ENCODE assay signal across 14 cellular contexts in the genomic region with DNA sequence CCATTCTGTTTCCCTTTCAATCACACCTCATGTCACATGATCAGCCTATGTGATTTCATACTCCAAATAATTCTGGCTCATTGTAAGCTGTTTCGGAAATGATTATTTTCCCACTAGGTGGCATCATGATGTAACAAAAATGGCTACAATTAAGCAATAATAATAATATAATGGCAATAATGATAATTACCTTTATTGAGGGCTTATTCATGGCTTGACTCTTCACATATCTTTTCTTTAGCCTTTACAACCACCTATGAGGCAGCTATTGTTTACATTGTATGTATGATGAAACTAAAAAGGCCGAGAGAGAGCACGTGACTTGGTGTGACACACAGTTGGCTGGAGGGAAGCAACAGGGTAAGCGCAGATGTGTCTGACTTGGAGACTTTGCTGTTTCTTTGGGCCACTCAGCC. TPM values are rescaled to one million over a fixed set of nuclear protein-coding genes. Genes with fewer than 3 reads are reported as not detected.
DNase-seq lines count a peak whose midpoint lies in the region; ATAC-seq and TF ChIP-seq lines count a peak whose summit lies in the region.
"Had no signal": no experiment of that assay in that cellular context is flagged by ENCODE, and none has a peak within 500 bp of the region (broad histone marks: within the 10 kb centered on the region; RNA-seq: fewer than 3 reads in every experiment).

No MANE protein-coding gene starts in this region.

- H3K4me3 ChIP-seq in AG10803 (ENCODE audit: low read length): no peak overlapping the region
- no peak overlapping the region for H3K4me3 ChIP-seq in HEK293 (ENCODE audit: low read depth, low read length)
- H3K4me3 ChIP-seq: gastrocnemius medialis had no signal

- no peak overlapping the region for H3K4me3 Mint-ChIP-seq in stimulated activated naive CD8-positive, alpha-beta T cell treated with anti-CD3 and anti-CD28 coated beads, Interleukin-15, amount 100 ng/mL, for 72 hours
- H3K4me3 Mint-ChIP-seq: activated CD4-positive, alpha-beta memory T cell treated with anti-CD3 and anti-CD28 coated beads, Interleukin-2, amount 10 ng/mL, durations not matched to agents 7 days and 5 days; activated naive CD4-positive, alpha-beta T cell treated with anti-CD3 and anti-CD28 coated beads for 36 hours had no signal

- DNase-seq in AG10803 (ENCODE audit: low read depth) (peak; percentile 17), NCI-H748 treated with DMSO at 0.1 percent for 48 hours (lab: John Stamatoyannopoulos, UW) (peak; percentile 26), dermis blood vessel endothelial cell (peak; percentile 8), midbrain (lab: John Stamatoyannopoulos, UW) (no peak), NCI-H2196 treated with DMSO at 0.1 percent for 48 hours (lab: John Stamatoyannopoulos, UW; ENCODE audit: unreplicated experiment) (no peak)
- DNase-seq in activated CD4-positive, alpha-beta T cell treated with anti-CD3 and anti-CD28 coated beads for 4 hours: no peak
- no peak for DNase-seq in stimulated activated naive CD8-positive, alpha-beta T cell treated with anti-CD3 and anti-CD28 coated beads, Interleukin-15, amount 100 ng/mL, for 72 hours
- DNase-seq: activated CD4-positive, alpha-beta memory T cell treated with anti-CD3 and anti-CD28 coated beads, Interleukin-2, amount 10 ng/mL, durations not matched to agents 7 days and 5 days; activated naive CD4-positive, alpha-beta T cell treated with anti-CD3 and anti-CD28 coated beads for 36 hours; gastrocnemius medialis; NCI-H345; T-helper 1 cell had no signal

- POLR2A ChIA-PET in HEK293 (lab: Yijun Ruan, JAX): no interaction called here

- H3K9me3 Mint-ChIP-seq in stimulated activated naive CD8-positive, alpha-beta T cell treated with anti-CD3 and anti-CD28 coated beads, Interleukin-15, amount 100 ng/mL, for 72 hours: no peaks in the 10 kb centered on the region
- H3K9me3 Mint-ChIP-seq: activated CD4-positive, alpha-beta memory T cell treated with anti-CD3 and anti-CD28 coated beads, Interleukin-2, amount 10 ng/mL, durations not matched to agents 7 days and 5 days; activated naive CD4-positive, alpha-beta T cell treated with anti-CD3 and anti-CD28 coated beads for 36 hours had no signal

- no peaks in the 10 kb centered on the region for H3K36me3 ChIP-seq in HEK293 (ENCODE audit: control insufficient read depth in 2 of 2, insufficient read depth in 1 of 2, low read length in 2 of 2)
- H3K36me3 ChIP-seq: gastrocnemius medialis had no signal

- ATAC-seq in stimulated activated naive CD8-positive, alpha-beta T cell treated with anti-CD3 and anti-CD28 coated beads, Interleukin-15, amount 100 ng/mL, for 72 hours: no peak
- ATAC-seq: gastrocnemius medialis had no signal

- H3K4me1 Mint-ChIP-seq in stimulated activated naive CD8-positive, alpha-beta T cell treated with anti-CD3 and anti-CD28 coated beads, Interleukin-15, amount 100 ng/mL, for 72 hours: no peaks in the 10 kb centered on the region
- H3K4me1 Mint-ChIP-seq: activated CD4-positive, alpha-beta memory T cell treated with anti-CD3 and anti-CD28 coated beads, Interleukin-2, amount 10 ng/mL, durations not matched to agents 7 days and 5 days had no signal

- no peak overlapping the region for H3K27ac Mint-ChIP-seq in stimulated activated naive CD8-positive, alpha-beta T cell treated with anti-CD3 and anti-CD28 coated beads, Interleukin-15, amount 100 ng/mL, for 72 hours
- H3K27ac Mint-ChIP-seq: activated CD4-positive, alpha-beta memory T cell treated with anti-CD3 and anti-CD28 coated beads, Interleukin-2, amount 10 ng/mL, durations not matched to agents 7 days and 5 days; activated naive CD4-positive, alpha-beta T cell treated with anti-CD3 and anti-CD28 coated beads for 36 hours had no signal

- H3K9me3 ChIP-seq in HEK293 (ENCODE audit: control insufficient read depth, insufficient read depth, low read depth, low read length): no peaks in the 10 kb centered on the region
- H3K9me3 ChIP-seq: gastrocnemius medialis had no signal

- H3K4me1 ChIP-seq in HEK293 (ENCODE audit: control insufficient read depth, insufficient read depth, low read length): no peaks in the 10 kb centered on the region
- H3K4me1 ChIP-seq: gastrocnemius medialis had no signal

- H3K27ac ChIP-seq in HEK293 (ENCODE audit: extremely low read depth, low read depth, low read length): no peak overlapping the region
- H3K27ac ChIP-seq: gastrocnemius medialis, HL-60 had no signal

- CTCF ChIA-PET in HEK293 (lab: Yijun Ruan, JAX): interaction anchor here (0.5 to 0.6 kb wide), 2 partner anchors 67 to 491 kb away, joined by 3 to 4 read pairs; no protein-coding TSS in a partner anchor

- TF ChIP-seq CTCF in AG10803 (conservative IDR thresholded peaks at IDR 0.05; ENCODE audit: low read length) (no peak; the same call in 1 of the 2 replicates), HEK293 (tag by site-specific recombination; IDR thresholded peaks at IDR 0.05) (no peak)

- peaks cover 26% of the 10 kb centered on the region for H3K27me3 Mint-ChIP-seq in stimulated activated naive CD8-positive, alpha-beta T cell treated with anti-CD3 and anti-CD28 coated beads, Interleukin-15, amount 100 ng/mL, for 72 hours

TF ChIP-seq in HEK293, 187 proteins besides CTCF, POLR2A, EP300 and RAD21:
- TF ChIP-seq ZNF626 (tag by site-specific recombination; IDR thresholded peaks at IDR 0.05) (no peak), ZIC2 (tag by site-specific recombination; IDR thresholded peaks at IDR 0.05) (no peak), SP7 (tag by site-specific recombination; IDR thresholded peaks at IDR 0.05) (no peak), ZNF530 (tag by site-specific recombination; IDR thresholded peaks at IDR 0.05; ENCODE audit: low read depth) (no peak), ZNF596 (tag by site-specific recombination; IDR thresholded peaks at IDR 0.05) (no peak), SCRT2 (tag by site-specific recombination; IDR thresholded peaks at IDR 0.05) (peak; percentile 87), ZNF670 (tag by site-specific recombination; IDR thresholded peaks at IDR 0.05; ENCODE audit: low read depth) (no peak), ZNF335 (tag by site-specific recombination; conservative IDR thresholded peaks at IDR 0.05) (peak; percentile 53), ZNF654 (tag by site-specific recombination; IDR thresholded peaks at IDR 0.05; ENCODE audit: low read depth) (0 out of 2 replicates have a peak, but pooled peaks have one; percentile 11)
- TF ChIP-seq, protein P1, sequence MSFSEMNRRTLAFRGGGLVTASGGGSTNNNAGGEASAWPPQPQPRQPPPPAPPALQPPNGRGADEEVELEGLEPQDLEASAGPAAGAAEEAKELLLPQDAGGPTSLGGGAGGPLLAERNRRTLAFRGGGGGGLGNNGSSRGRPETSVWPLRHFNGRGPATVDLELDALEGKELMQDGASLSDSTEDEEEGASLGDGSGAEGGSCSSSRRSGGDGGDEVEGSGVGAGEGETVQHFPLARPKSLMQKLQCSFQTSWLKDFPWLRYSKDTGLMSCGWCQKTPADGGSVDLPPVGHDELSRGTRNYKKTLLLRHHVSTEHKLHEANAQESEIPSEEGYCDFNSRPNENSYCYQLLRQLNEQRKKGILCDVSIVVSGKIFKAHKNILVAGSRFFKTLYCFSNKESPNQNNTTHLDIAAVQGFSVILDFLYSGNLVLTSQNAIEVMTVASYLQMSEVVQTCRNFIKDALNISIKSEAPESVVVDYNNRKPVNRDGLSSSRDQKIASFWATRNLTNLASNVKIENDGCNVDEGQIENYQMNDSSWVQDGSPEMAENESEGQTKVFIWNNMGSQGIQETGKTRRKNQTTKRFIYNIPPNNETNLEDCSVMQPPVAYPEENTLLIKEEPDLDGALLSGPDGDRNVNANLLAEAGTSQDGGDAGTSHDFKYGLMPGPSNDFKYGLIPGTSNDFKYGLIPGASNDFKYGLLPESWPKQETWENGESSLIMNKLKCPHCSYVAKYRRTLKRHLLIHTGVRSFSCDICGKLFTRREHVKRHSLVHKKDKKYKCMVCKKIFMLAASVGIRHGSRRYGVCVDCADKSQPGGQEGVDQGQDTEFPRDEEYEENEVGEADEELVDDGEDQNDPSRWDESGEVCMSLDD (tag by site-specific recombination; IDR thresholded peaks at IDR 0.05): no peak

RNA-seq across cellular contexts. Expression of a gene that starts 12.5 kb away (rescaled TPM):
- total RNA-seq in dermis blood vessel endothelial cell: not detected in 2 replicates
- total RNA-seq: activated CD4-positive, alpha-beta memory T cell treated with anti-CD3 and anti-CD28 coated beads, Interleukin-2, amount 10 ng/mL, durations not matched to agents 7 days and 5 days; activated naive CD4-positive, alpha-beta T cell treated with anti-CD3 and anti-CD28 coated beads for 36 hours; gastrocnemius medialis had no signal

RNA-seq across cellular contexts. Expression of a gene that starts 29.6 kb away (rescaled TPM):
- total RNA-seq in dermis blood vessel endothelial cell: not detected in 2 replicates
- total RNA-seq: activated CD4-positive, alpha-beta memory T cell treated with anti-CD3 and anti-CD28 coated beads, Interleukin-2, amount 10 ng/mL, durations not matched to agents 7 days and 5 days; activated naive CD4-positive, alpha-beta T cell treated with anti-CD3 and anti-CD28 coated beads for 36 hours; gastrocnemius medialis had no signal

RNA-seq across cellular contexts. Expression of a gene that starts 37.3 kb away (rescaled TPM):
- total RNA-seq in dermis blood vessel endothelial cell: not detected in 2 replicates
- total RNA-seq: activated CD4-positive, alpha-beta memory T cell treated with anti-CD3 and anti-CD28 coated beads, Interleukin-2, amount 10 ng/mL, durations not matched to agents 7 days and 5 days; activated naive CD4-positive, alpha-beta T cell treated with anti-CD3 and anti-CD28 coated beads for 36 hours; gastrocnemius medialis had no signal

RNA-seq across cellular contexts. Expression of a gene that starts 40.8 kb away (rescaled TPM):
- total RNA-seq in dermis blood vessel endothelial cell: not detected in 2 replicates
- total RNA-seq: activated CD4-positive, alpha-beta memory T cell treated with anti-CD3 and anti-CD28 coated beads, Interleukin-2, amount 10 ng/mL, durations not matched to agents 7 days and 5 days; activated naive CD4-positive, alpha-beta T cell treated with anti-CD3 and anti-CD28 coated beads for 36 hours; gastrocnemius medialis had no signal

RNA-seq across cellular contexts. Expression of a gene that starts 47.2 kb away (rescaled TPM):
- not detected in 2 replicates for total RNA-seq in dermis blood vessel endothelial cell
- total RNA-seq: activated CD4-positive, alpha-beta memory T cell treated with anti-CD3 and anti-CD28 coated beads, Interleukin-2, amount 10 ng/mL, durations not matched to agents 7 days and 5 days; activated naive CD4-positive, alpha-beta T cell treated with anti-CD3 and anti-CD28 coated beads for 36 hours; gastrocnemius medialis had no signal

Comparison
In these comparisons a context has a peak if more than half of its experiments do, and no peak if none do; other contexts are left out.
1. DNase-seq: peak in AG10803 (single experiment), NCI-H748 treated with DMSO at 0.1 percent for 48 hours (single experiment) and dermis blood vessel endothelial cell (single experiment); none in activated CD4-positive, alpha-beta T cell treated with anti-CD3 and anti-CD28 coated beads for 4 hours (0 of 2), stimulated activated naive CD8-positive, alpha-beta T cell treated with anti-CD3 and anti-CD28 coated beads, Interleukin-15, amount 100 ng/mL, for 72 hours (0 of 2), midbrain (single experiment) and NCI-H2196 treated with DMSO at 0.1 percent for 48 hours (single experiment).